In the genomic region with DNA sequence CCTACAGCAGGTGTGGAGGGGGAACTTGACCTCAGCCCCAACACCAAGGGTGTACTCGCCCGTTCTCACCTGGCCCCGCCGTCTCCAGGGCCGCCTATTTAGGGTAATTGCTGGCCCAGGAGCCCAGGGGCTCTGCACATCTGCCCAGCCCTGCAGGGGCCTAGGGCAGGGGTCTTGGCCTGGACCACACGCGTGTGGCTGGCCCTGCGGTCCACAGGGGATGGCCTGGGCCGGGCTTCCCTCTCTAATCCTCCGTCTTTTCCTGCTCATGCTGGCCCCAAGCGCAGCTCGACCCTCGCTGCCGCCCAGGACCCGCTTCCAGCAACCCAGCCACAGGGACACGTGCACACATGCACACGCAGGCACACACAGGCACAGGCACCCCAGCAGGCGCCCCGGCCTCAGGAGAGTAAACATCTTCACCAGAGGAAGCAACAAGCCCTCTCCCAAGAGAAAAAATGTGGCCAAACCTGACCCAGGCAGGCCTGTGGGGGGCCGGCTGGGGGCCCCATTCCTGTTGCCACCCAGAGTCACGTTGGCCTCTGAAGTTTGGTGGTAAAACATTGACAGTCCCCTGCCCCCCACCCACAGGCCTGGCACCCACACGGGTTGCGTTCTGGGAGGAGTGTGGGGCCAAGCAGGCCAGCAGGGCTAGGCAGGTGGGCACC, we compare ENCODE assay signal across 1 cellular context.
TF ChIP-seq lines count a peak whose summit lies in the region.

No MANE protein-coding gene starts in this region.

TF ChIP-seq in HepG2, 621 proteins besides CTCF, POLR2A, EP300 and RAD21 (continued from another document and continues in another):
- TF ChIP-seq, protein P1, sequence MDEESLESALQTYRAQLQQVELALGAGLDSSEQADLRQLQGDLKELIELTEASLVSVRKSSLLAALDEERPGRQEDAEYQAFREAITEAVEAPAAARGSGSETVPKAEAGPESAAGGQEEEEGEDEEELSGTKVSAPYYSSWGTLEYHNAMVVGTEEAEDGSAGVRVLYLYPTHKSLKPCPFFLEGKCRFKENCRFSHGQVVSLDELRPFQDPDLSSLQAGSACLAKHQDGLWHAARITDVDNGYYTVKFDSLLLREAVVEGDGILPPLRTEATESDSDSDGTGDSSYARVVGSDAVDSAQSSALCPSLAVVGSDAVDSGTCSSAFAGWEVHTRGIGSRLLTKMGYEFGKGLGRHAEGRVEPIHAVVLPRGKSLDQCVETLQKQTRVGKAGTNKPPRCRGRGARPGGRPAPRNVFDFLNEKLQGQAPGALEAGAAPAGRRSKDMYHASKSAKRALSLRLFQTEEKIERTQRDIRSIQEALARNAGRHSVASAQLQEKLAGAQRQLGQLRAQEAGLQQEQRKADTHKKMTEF (CRISPR knock-in tag; IDR thresholded peaks at IDR 0.05): peak; percentile 46; the same call in 1 of the 2 replicates
- TF ChIP-seq, protein P2, sequence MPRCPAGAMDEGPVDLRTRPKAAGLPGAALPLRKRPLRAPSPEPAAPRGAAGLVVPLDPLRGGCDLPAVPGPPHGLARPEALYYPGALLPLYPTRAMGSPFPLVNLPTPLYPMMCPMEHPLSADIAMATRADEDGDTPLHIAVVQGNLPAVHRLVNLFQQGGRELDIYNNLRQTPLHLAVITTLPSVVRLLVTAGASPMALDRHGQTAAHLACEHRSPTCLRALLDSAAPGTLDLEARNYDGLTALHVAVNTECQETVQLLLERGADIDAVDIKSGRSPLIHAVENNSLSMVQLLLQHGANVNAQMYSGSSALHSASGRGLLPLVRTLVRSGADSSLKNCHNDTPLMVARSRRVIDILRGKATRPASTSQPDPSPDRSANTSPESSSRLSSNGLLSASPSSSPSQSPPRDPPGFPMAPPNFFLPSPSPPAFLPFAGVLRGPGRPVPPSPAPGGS (CRISPR knock-in tag; IDR thresholded peaks at IDR 0.05): no peak
- TF ChIP-seq ZNF232 (CRISPR knock-in tag; IDR thresholded peaks at IDR 0.05; ENCODE audit: borderline replicate concordance): peak; percentile 47; the same call in 1 of the 2 replicates
- 0 out of 2 replicates have a peak, but pooled peaks have one; percentile 22 for TF ChIP-seq ZNF543 (CRISPR knock-in tag; IDR thresholded peaks at IDR 0.05)
- peak; percentile 29; the same call in 1 of the 2 replicates for TF ChIP-seq MZF1 (CRISPR knock-in tag; IDR thresholded peaks at IDR 0.05; ENCODE audit: borderline replicate concordance)
- no peak for TF ChIP-seq NFE2L1 (CRISPR knock-in tag; IDR thresholded peaks at IDR 0.05; ENCODE audit: borderline replicate concordance)
- TF ChIP-seq ZFX (CRISPR knock-in tag; IDR thresholded peaks at IDR 0.05; ENCODE audit: low read depth): peak; percentile 58; the same call in 1 of the 2 replicates
- 0 out of 2 replicates have a peak, but pooled peaks have one; percentile 26 for TF ChIP-seq IRF2 (CRISPR knock-in tag; IDR thresholded peaks at IDR 0.05)
- TF ChIP-seq, protein P3, sequence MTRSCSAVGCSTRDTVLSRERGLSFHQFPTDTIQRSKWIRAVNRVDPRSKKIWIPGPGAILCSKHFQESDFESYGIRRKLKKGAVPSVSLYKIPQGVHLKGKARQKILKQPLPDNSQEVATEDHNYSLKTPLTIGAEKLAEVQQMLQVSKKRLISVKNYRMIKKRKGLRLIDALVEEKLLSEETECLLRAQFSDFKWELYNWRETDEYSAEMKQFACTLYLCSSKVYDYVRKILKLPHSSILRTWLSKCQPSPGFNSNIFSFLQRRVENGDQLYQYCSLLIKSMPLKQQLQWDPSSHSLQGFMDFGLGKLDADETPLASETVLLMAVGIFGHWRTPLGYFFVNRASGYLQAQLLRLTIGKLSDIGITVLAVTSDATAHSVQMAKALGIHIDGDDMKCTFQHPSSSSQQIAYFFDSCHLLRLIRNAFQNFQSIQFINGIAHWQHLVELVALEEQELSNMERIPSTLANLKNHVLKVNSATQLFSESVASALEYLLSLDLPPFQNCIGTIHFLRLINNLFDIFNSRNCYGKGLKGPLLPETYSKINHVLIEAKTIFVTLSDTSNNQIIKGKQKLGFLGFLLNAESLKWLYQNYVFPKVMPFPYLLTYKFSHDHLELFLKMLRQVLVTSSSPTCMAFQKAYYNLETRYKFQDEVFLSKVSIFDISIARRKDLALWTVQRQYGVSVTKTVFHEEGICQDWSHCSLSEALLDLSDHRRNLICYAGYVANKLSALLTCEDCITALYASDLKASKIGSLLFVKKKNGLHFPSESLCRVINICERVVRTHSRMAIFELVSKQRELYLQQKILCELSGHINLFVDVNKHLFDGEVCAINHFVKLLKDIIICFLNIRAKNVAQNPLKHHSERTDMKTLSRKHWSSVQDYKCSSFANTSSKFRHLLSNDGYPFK (CRISPR knock-in tag; IDR thresholded peaks at IDR 0.05; ENCODE audit: borderline replicate concordance): 0 out of 2 replicates have a peak, but pooled peaks have one; percentile 20
- peak; percentile 13; the same call in 1 of the 2 replicates for TF ChIP-seq RXRA (CRISPR knock-in tag; IDR thresholded peaks at IDR 0.05)
- TF ChIP-seq FOXP1 (IDR thresholded peaks at IDR 0.05): no peak
- peak; percentile 71 for TF ChIP-seq FOXP1 (CRISPR knock-in tag; IDR thresholded peaks at IDR 0.05)
- TF ChIP-seq, protein P4, sequence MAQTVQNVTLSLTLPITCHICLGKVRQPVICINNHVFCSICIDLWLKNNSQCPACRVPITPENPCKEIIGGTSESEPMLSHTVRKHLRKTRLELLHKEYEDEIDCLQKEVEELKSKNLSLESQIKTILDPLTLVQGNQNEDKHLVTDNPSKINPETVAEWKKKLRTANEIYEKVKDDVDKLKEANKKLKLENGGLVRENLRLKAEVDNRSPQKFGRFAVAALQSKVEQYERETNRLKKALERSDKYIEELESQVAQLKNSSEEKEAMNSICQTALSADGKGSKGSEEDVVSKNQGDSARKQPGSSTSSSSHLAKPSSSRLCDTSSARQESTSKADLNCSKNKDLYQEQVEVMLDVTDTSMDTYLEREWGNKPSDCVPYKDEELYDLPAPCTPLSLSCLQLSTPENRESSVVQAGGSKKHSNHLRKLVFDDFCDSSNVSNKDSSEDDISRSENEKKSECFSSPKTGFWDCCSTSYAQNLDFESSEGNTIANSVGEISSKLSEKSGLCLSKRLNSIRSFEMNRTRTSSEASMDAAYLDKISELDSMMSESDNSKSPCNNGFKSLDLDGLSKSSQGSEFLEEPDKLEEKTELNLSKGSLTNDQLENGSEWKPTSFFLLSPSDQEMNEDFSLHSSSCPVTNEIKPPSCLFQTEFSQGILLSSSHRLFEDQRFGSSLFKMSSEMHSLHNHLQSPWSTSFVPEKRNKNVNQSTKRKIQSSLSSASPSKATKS (CRISPR knock-in tag; IDR thresholded peaks at IDR 0.05): no peak
- 0 out of 2 replicates have a peak, but pooled peaks have one; percentile 30 for TF ChIP-seq ZNF768 (CRISPR knock-in tag; IDR thresholded peaks at IDR 0.05)
- TF ChIP-seq, protein P5, sequence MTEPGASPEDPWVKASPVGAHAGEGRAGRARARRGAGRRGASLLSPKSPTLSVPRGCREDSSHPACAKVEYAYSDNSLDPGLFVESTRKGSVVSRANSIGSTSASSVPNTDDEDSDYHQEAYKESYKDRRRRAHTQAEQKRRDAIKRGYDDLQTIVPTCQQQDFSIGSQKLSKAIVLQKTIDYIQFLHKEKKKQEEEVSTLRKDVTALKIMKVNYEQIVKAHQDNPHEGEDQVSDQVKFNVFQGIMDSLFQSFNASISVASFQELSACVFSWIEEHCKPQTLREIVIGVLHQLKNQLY (CRISPR knock-in tag; IDR thresholded peaks at IDR 0.05): peak; percentile 72; the same call in 1 of the 2 replicates
- TF ChIP-seq, protein P6, sequence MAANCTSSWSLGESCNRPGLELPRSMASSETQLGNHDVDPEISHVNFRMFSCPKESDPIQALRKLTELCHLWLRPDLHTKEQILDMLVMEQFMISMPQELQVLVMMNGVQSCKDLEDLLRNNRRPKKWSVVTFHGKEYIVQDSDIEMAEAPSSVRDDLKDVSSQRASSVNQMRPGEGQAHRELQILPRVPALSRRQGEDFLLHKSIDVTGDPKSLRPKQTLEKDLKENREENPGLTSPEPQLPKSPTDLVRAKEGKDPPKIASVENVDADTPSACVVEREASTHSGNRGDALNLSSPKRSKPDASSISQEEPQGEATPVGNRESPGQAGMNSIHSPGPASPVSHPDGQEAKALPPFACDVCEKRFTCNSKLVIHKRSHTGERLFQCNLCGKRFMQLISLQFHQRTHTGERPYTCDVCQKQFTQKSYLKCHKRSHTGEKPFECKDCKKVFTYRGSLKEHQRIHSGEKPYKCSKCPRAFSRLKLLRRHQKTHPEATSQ (CRISPR knock-in tag; IDR thresholded peaks at IDR 0.05; ENCODE audit: borderline replicate concordance): peak; percentile 34; the same call in 1 of the 2 replicates
- TF ChIP-seq, protein P7, sequence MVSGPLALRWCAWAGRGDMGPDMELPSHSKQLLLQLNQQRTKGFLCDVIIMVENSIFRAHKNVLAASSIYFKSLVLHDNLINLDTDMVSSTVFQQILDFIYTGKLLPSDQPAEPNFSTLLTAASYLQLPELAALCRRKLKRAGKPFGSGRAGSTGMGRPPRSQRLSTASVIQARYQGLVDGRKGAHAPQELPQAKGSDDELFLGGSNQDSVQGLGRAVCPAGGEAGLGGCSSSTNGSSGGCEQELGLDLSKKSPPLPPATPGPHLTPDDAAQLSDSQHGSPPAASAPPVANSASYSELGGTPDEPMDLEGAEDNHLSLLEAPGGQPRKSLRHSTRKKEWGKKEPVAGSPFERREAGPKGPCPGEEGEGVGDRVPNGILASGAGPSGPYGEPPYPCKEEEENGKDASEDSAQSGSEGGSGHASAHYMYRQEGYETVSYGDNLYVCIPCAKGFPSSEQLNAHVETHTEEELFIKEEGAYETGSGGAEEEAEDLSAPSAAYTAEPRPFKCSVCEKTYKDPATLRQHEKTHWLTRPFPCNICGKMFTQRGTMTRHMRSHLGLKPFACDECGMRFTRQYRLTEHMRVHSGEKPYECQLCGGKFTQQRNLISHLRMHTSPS (CRISPR knock-in tag; IDR thresholded peaks at IDR 0.05; ENCODE audit: low read depth): peak; percentile 93
- TF ChIP-seq, protein P8, sequence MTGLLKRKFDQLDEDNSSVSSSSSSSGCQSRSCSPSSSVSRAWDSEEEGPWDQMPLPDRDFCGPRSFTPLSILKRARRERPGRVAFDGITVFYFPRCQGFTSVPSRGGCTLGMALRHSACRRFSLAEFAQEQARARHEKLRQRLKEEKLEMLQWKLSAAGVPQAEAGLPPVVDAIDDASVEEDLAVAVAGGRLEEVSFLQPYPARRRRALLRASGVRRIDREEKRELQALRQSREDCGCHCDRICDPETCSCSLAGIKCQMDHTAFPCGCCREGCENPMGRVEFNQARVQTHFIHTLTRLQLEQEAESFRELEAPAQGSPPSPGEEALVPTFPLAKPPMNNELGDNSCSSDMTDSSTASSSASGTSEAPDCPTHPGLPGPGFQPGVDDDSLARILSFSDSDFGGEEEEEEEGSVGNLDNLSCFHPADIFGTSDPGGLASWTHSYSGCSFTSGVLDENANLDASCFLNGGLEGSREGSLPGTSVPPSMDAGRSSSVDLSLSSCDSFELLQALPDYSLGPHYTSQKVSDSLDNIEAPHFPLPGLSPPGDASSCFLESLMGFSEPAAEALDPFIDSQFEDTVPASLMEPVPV (CRISPR knock-in tag; IDR thresholded peaks at IDR 0.05): 0 out of 2 replicates have a peak, but pooled peaks have one; percentile 85
- TF ChIP-seq TGIF2 (CRISPR knock-in tag; IDR thresholded peaks at IDR 0.05): no peak
- peak; percentile 72 for TF ChIP-seq ZNF326 (CRISPR knock-in tag; IDR thresholded peaks at IDR 0.05; ENCODE audit: borderline replicate concordance)
- 0 out of 2 replicates have a peak, but pooled peaks have one; percentile 43 for TF ChIP-seq ZNF101 (CRISPR knock-in tag; IDR thresholded peaks at IDR 0.05; ENCODE audit: borderline replicate concordance, low read depth)
- TF ChIP-seq, protein P9, sequence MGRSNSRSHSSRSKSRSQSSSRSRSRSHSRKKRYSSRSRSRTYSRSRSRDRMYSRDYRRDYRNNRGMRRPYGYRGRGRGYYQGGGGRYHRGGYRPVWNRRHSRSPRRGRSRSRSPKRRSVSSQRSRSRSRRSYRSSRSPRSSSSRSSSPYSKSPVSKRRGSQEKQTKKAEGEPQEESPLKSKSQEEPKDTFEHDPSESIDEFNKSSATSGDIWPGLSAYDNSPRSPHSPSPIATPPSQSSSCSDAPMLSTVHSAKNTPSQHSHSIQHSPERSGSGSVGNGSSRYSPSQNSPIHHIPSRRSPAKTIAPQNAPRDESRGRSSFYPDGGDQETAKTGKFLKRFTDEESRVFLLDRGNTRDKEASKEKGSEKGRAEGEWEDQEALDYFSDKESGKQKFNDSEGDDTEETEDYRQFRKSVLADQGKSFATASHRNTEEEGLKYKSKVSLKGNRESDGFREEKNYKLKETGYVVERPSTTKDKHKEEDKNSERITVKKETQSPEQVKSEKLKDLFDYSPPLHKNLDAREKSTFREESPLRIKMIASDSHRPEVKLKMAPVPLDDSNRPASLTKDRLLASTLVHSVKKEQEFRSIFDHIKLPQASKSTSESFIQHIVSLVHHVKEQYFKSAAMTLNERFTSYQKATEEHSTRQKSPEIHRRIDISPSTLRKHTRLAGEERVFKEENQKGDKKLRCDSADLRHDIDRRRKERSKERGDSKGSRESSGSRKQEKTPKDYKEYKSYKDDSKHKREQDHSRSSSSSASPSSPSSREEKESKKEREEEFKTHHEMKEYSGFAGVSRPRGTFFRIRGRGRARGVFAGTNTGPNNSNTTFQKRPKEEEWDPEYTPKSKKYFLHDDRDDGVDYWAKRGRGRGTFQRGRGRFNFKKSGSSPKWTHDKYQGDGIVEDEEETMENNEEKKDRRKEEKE (IDR thresholded peaks at IDR 0.05): no peak
- peak; percentile 84 for TF ChIP-seq RBFOX2 (IDR thresholded peaks at IDR 0.05; ENCODE audit: low read depth, low read length)
- 0 out of 2 replicates have a peak, but pooled peaks have one; percentile 43 for TF ChIP-seq KDM4B (CRISPR knock-in tag; IDR thresholded peaks at IDR 0.05)
- TF ChIP-seq RBM39 (IDR thresholded peaks at IDR 0.05; ENCODE audit: low read depth, low read length, poor library complexity, severe bottlenecking): peak; percentile 17
- 0 out of 2 replicates have a peak, but pooled peaks have one; percentile 55 for TF ChIP-seq HOXA3 (CRISPR knock-in tag; IDR thresholded peaks at IDR 0.05)
- peak; percentile 44; the same call in 1 of the 2 replicates for TF ChIP-seq NR2F6 (IDR thresholded peaks at IDR 0.05)
- TF ChIP-seq NR2F6 (CRISPR knock-in tag; IDR thresholded peaks at IDR 0.05): peak; percentile 45; the same call in 1 of the 2 replicates
